1 cellular context compared by ENCODE assay signal in the genomic region with DNA sequence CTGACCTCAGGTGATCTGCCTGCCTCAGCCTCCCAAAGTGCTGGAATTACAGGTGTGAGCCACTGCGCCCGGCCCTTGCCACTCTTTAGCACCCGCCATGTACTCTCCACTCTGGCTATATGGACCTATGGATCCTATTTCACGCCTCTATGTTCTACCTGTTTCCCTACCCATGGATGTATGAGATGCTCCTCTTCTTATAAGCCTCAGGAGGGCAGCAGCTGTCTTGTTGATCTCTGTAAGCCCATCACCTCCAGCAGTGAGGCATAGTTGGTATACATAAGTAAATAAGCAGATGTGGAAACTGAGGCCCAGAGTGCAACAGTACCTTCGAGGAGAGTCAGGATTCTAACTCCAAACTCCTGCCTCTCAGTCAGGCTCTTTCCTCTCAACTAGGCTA.
TF ChIP-seq lines count a peak whose summit lies in the region.

No MANE protein-coding gene starts in this region.

TF ChIP-seq in H1, 55 proteins besides CTCF, POLR2A, EP300 and RAD21 (continued from another document):
- TF ChIP-seq TBP (IDR thresholded peaks at IDR 0.05; ENCODE audit: low read depth, low read length), result no peak
- no peak for TF ChIP-seq KDM4A (IDR thresholded peaks at IDR 0.05; ENCODE audit: low read depth, low read length, severe bottlenecking)
- TF ChIP-seq NANOG (IDR thresholded peaks at IDR 0.05; ENCODE audit: insufficient read depth, low read depth, low read length, poor library complexity, severe bottlenecking), result no peak
- no peak for TF ChIP-seq SIN3A (conservative IDR thresholded peaks at IDR 0.05 in 1 of 2, IDR thresholded peaks at IDR 0.05 in 1 of 2; ENCODE audit: low read depth in 1 of 2, low read length in 2 of 2)
- TF ChIP-seq CREB1 (IDR thresholded peaks at IDR 0.05), result no peak
- TF ChIP-seq, protein P1, sequence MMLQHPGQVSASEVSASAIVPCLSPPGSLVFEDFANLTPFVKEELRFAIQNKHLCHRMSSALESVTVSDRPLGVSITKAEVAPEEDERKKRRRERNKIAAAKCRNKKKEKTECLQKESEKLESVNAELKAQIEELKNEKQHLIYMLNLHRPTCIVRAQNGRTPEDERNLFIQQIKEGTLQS (IDR thresholded peaks at IDR 0.05; ENCODE audit: insufficient read depth, low read depth, low read length), result no peak
- TF ChIP-seq SP1 (IDR thresholded peaks at IDR 0.05; ENCODE audit: low read depth, low read length), result no peak
- no peak for TF ChIP-seq MAX (IDR thresholded peaks at IDR 0.05)
- TF ChIP-seq CHD1 (IDR thresholded peaks at IDR 0.05; ENCODE audit: low read depth, low read length), result no peak
